14 cellular contexts compared by ENCODE assay signal in genomic region chr16:31467151-31467550, GRCh38. TPM values are rescaled to one million over a fixed set of nuclear protein-coding genes. Genes with fewer than 3 reads are reported as not detected.
DNase-seq lines count a peak whose midpoint lies in the region; ATAC-seq, FAIRE-seq and TF ChIP-seq lines count a peak whose summit lies in the region.
"Had no signal": no experiment of that assay in that cellular context is flagged by ENCODE, and none has a peak within 500 bp of the region (broad histone marks: within the 10 kb centered on the region; RNA-seq: fewer than 3 reads in every experiment).

No MANE protein-coding gene starts in this region.

- H3K4me1 Mint-ChIP-seq in stimulated activated naive CD8-positive, alpha-beta T cell treated with anti-CD3 and anti-CD28 coated beads, Interleukin-15, Interleukin-2, amounts not matched to agents 100 ng/mL and 50 ng/mL, for 24 hours (ENCODE audit: low read depth) = peaks cover 8% of the 10 kb centered on the region
- peaks cover 7% of the 10 kb centered on the region for H3K4me1 Mint-ChIP-seq in neural progenitor cell

- peak overlapping the region; percentile 49 for H3K27ac Mint-ChIP-seq in stimulated activated naive CD8-positive, alpha-beta T cell treated with anti-CD3 and anti-CD28 coated beads, Interleukin-15, Interleukin-2, amounts not matched to agents 100 ng/mL and 50 ng/mL, for 24 hours
- no peak overlapping the region for H3K27ac Mint-ChIP-seq in neural progenitor cell
- H3K27ac Mint-ChIP-seq: GM23338 had no signal

- no peaks in the 10 kb centered on the region for H3K36me3 ChIP-seq in neural progenitor cell

- H3K4me2 ChIP-seq in neural progenitor cell = no peak overlapping the region
- H3K4me2 ChIP-seq: GM23338 had no signal

- no peaks in the 10 kb centered on the region for H3K4me1 ChIP-seq in neural progenitor cell

- peaks cover 34% of the 10 kb centered on the region for H3K36me3 Mint-ChIP-seq in stimulated activated naive CD8-positive, alpha-beta T cell treated with anti-CD3 and anti-CD28 coated beads, Interleukin-15, Interleukin-2, amounts not matched to agents 100 ng/mL and 50 ng/mL, for 24 hours (ENCODE audit: low read depth)
- peaks cover 5% of the 10 kb centered on the region for H3K36me3 Mint-ChIP-seq in neural progenitor cell

- no peaks in the 10 kb centered on the region for H3K9me3 Mint-ChIP-seq in stimulated activated naive CD8-positive, alpha-beta T cell treated with anti-CD3 and anti-CD28 coated beads, Interleukin-15, Interleukin-2, amounts not matched to agents 100 ng/mL and 50 ng/mL, for 24 hours
- no peaks in the 10 kb centered on the region for H3K9me3 Mint-ChIP-seq in neural progenitor cell
- H3K9me3 Mint-ChIP-seq: brain, GM23338 had no signal

- ATAC-seq in stimulated activated naive CD8-positive, alpha-beta T cell treated with anti-CD3 and anti-CD28 coated beads, Interleukin-15, Interleukin-2, amounts not matched to agents 100 U/mL and 50 U/mL, for 24 hours = no peak
- ATAC-seq in HG03460 (IDR thresholded peaks at IDR 0.05; ENCODE audit: unreplicated experiment) (peak; percentile 71), GM18498 (IDR thresholded peaks at IDR 0.05; ENCODE audit: unreplicated experiment) (no peak)
- ATAC-seq: GM23338, SK-N-SH treated with all-trans-retinoic acid at 6 μM for 48 hours had no signal

- H3K4me3 ChIP-seq in cardiac fibroblast (replicated peaks in 1 of 2; ENCODE audit: low read depth in 2 of 2, low read length in 2 of 2) = no peak overlapping the region
- H3K4me3 ChIP-seq in neural progenitor cell = no peak overlapping the region
- H3K4me3 ChIP-seq: GM23338 had no signal

- H4K20me1 ChIP-seq in neural progenitor cell (ENCODE audit: low read depth) = no peaks in the 10 kb centered on the region

- H3K27me3 Mint-ChIP-seq in stimulated activated naive CD8-positive, alpha-beta T cell treated with anti-CD3 and anti-CD28 coated beads, Interleukin-15, Interleukin-2, amounts not matched to agents 100 ng/mL and 50 ng/mL, for 24 hours = peaks cover 13% of the 10 kb centered on the region
- peaks cover 2% of the 10 kb centered on the region for H3K27me3 Mint-ChIP-seq in neural progenitor cell (ENCODE audit: insufficient read depth, low read depth)

- H2AFZ ChIP-seq in neural progenitor cell (replicated peaks) = no peak overlapping the region
- H2AFZ ChIP-seq: GM23338 had no signal

- no peaks in the 10 kb centered on the region for H3K9me3 ChIP-seq in neural progenitor cell (ENCODE audit: low read depth)

- no peak for FAIRE-seq in urothelium cell line (lab: Jason Lieb, UNC)

- no peak overlapping the region for H3K27ac ChIP-seq in neural progenitor cell

- H3K9ac ChIP-seq in neural progenitor cell = no peak overlapping the region

- no peak overlapping the region for H3K4me3 Mint-ChIP-seq in stimulated activated naive CD8-positive, alpha-beta T cell treated with anti-CD3 and anti-CD28 coated beads, Interleukin-15, Interleukin-2, amounts not matched to agents 100 ng/mL and 50 ng/mL, for 24 hours
- H3K4me3 Mint-ChIP-seq in neural progenitor cell = no peak overlapping the region
- H3K4me3 Mint-ChIP-seq: brain, GM23338 had no signal

- no peak for TF ChIP-seq CTCF in cardiac fibroblast (IDR thresholded peaks at IDR 0.05; ENCODE audit: low read depth, low read length)
- no peak for TF ChIP-seq CTCF in neural progenitor cell (IDR thresholded peaks at IDR 0.05)

- H3K27me3 ChIP-seq in neural progenitor cell = peaks cover 21% of the 10 kb centered on the region

- no peaks in the 10 kb centered on the region for H3K79me2 ChIP-seq in neural progenitor cell (ENCODE audit: low read depth)

- H3F3A ChIP-seq in neural progenitor cell (ENCODE audit: low read depth) = no peaks in the 10 kb centered on the region

- DNase-seq in stimulated activated naive CD8-positive, alpha-beta T cell treated with anti-CD3 and anti-CD28 coated beads, Interleukin-15, Interleukin-2, amounts not matched to agents 100 U/mL and 50 U/mL, for 24 hours = no peak
- DNase-seq in cardiac fibroblast (ENCODE audit: low read depth in 2 of 2) (peak; percentile 51 to 56), NCI-H446 treated with DMSO at 0.1 percent for 48 hours (lab: John Stamatoyannopoulos, UW) (no peak), neural progenitor cell (ENCODE audit: low spot score) (no peak), urothelium cell line (ENCODE audit: low spot score) (no peak)
- DNase-seq: NCI-H446 had no signal

RNA-seq across cellular contexts. Expression of gene TGFB1I1, which starts 4.8 kb away (rescaled TPM):
- total RNA-seq in neural progenitor cell (ENCODE audit: low replicate concordance) = 0.09 TPM in 1 of 2 replicates, not detected in the other

RNA-seq across cellular contexts. Expression of gene ARMC5, which starts 7.8 kb away (rescaled TPM):
- total RNA-seq in neural progenitor cell (ENCODE audit: low replicate concordance) = 5.4 and 7.6 TPM in 2 replicates

RNA-seq across cellular contexts. Expression of gene SLC5A2, which starts 15.8 kb away (rescaled TPM):
- not detected in 2 replicates for total RNA-seq in neural progenitor cell (ENCODE audit: low replicate concordance)

RNA-seq across cellular contexts. Expression of gene ZNF843, which starts 24.6 kb away (rescaled TPM):
- 0.19 and 0.53 TPM in 2 replicates for total RNA-seq in neural progenitor cell (ENCODE audit: low replicate concordance)
- total RNA-seq: GM23338 had no signal

RNA-seq across cellular contexts. Expression of gene COX6A2, which starts 39.0 kb away (rescaled TPM):
- not detected in 2 replicates for total RNA-seq in neural progenitor cell (ENCODE audit: low replicate concordance)
- total RNA-seq: GM23338, kidney epithelial cell, urinary bladder had no signal

Comparison
In these comparisons a context has a peak if more than half of its experiments do, and no peak if none do; other contexts are left out.
1. DNase-seq: peak in cardiac fibroblast (2 of 2); none in stimulated activated naive CD8-positive, alpha-beta T cell treated with anti-CD3 and anti-CD28 coated beads, Interleukin-15, Interleukin-2, amounts not matched to agents 100 U/mL and 50 U/mL, for 24 hours (single experiment), NCI-H446 treated with DMSO at 0.1 percent for 48 hours (single experiment), neural progenitor cell (single experiment) and urothelium cell line (single experiment).